ENCODE assay signal across 8 cellular contexts in genomic region chr1:207751790-207752455, GRCh38. TPM values are rescaled to one million over a fixed set of nuclear protein-coding genes. Genes with fewer than 3 reads are reported as not detected.
A peak's percentile ranks its signal among the peaks of the same experiment; 100 is the strongest.
DNase-seq lines count a peak whose midpoint lies in the region; ATAC-seq and TF ChIP-seq lines count a peak whose summit lies in the region.

CD46 (plus strand) TSS chr1:207752054; CDS start chr1:207752213, 159 bp downstream.

- H3K4me3 Mint-ChIP-seq in GM23338 = peak within 1 kb of the TSS; percentile 100
- peak within 1 kb of the TSS; percentile 96 to 100 (median 99) for H3K4me3 Mint-ChIP-seq in naive thymus-derived CD8-positive, alpha-beta T cell

- H3F3A ChIP-seq in DOHH2 (ENCODE audit: control insufficient read depth, insufficient read depth) (peaks cover 9% of the 10 kb centered on the region; the same call in 1 of the 2 replicates), GM23338 (replicated peaks; ENCODE audit: low read depth) (no peaks in the 10 kb centered on the region)

- peak within 1 kb of the TSS; percentile 47 for H3K27ac ChIP-seq in DOHH2 (ENCODE audit: low read depth, low read length)
- peak within 1 kb of the TSS; percentile 96 for H3K27ac ChIP-seq in GM23338 (ENCODE audit: low read depth)
- peak within 1 kb of the TSS; percentile 69 for H3K27ac ChIP-seq in fibroblast of lung (ENCODE audit: insufficient read depth, low read length)

- peaks cover 64% of the 10 kb centered on the region for H3K79me2 ChIP-seq in DOHH2 (ENCODE audit: control insufficient read depth, low read length)
- peaks cover 63% of the 10 kb centered on the region for H3K79me2 ChIP-seq in GM23338 (replicated peaks; ENCODE audit: insufficient read depth)
- H3K79me2 ChIP-seq in fibroblast of lung (ENCODE audit: control insufficient read depth, insufficient read depth, low read length) = peaks cover 44% of the 10 kb centered on the region

- peaks cover 7% of the 10 kb centered on the region for H3K36me3 ChIP-seq in DOHH2 (ENCODE audit: control insufficient read depth, low read length)
- H3K36me3 ChIP-seq in GM23338 (ENCODE audit: insufficient read depth) = no peaks in the 10 kb centered on the region
- H3K36me3 ChIP-seq in fibroblast of lung (ENCODE audit: control insufficient read depth, insufficient read depth, low read length) = no peaks in the 10 kb centered on the region

- H3K27ac Mint-ChIP-seq in GM23338 = peak within 1 kb of the TSS; percentile 99
- peak within 1 kb of the TSS; percentile 96 to 99 (median 98) for H3K27ac Mint-ChIP-seq in naive thymus-derived CD8-positive, alpha-beta T cell

- ATAC-seq in GM23338 = peak; percentile 95
- ATAC-seq in naive thymus-derived CD8-positive, alpha-beta T cell = peak; percentile 94

- peaks cover 75% of the 10 kb centered on the region for H3K4me1 ChIP-seq in DOHH2 (ENCODE audit: control insufficient read depth, low read length)
- H3K4me1 ChIP-seq in GM23338 (ENCODE audit: insufficient read depth) = peaks cover 62% of the 10 kb centered on the region
- peaks cover 6% of the 10 kb centered on the region for H3K4me1 ChIP-seq in fibroblast of lung (ENCODE audit: control insufficient read depth, extremely low read depth, insufficient read depth, low read length)

- peaks cover 52% of the 10 kb centered on the region for H3K4me1 Mint-ChIP-seq in GM23338
- H3K4me1 Mint-ChIP-seq in naive thymus-derived CD8-positive, alpha-beta T cell = peaks cover 44 to 85% (median 84%) of the 10 kb centered on the region in 4 donors

- H3K27me3 Mint-ChIP-seq in GM23338 (ENCODE audit: insufficient read depth, low read depth, poor library complexity) = peaks cover 6% of the 10 kb centered on the region
- H3K27me3 Mint-ChIP-seq in naive thymus-derived CD8-positive, alpha-beta T cell = no peaks in the 10 kb centered on the region

- DNase-seq in GM23338 (ENCODE audit: low spot score) (peak; percentile 98), LHCN-M2 (ENCODE audit: low read depth) (peak; percentile 90), RPMI8226 (peak; percentile 99), fibroblast of lung (ENCODE audit: low read depth in 2 of 2) (peak; percentile 89 to 92)
- DNase-seq in activated T-helper 1 cell treated with anti-CD3 and anti-CD28 coated beads, Interleukin-2, amount 50 U/mL, for 16 hours (ENCODE audit: low read depth in 1 of 2, low spot score in 1 of 2) = peak; percentile 82 to 92
- DNase-seq in naive thymus-derived CD8-positive, alpha-beta T cell = peak; percentile 88 to 96 (median 92)
- peak; percentile 81 to 93 (median 88) for DNase-seq in stimulated activated naive CD4-positive, alpha-beta T cell (lab: John Stamatoyannopoulos, UW)

- H3K4me2 ChIP-seq in DOHH2 (ENCODE audit: low read length) (peak within 1 kb of the TSS; percentile 77), GM23338 (peak within 1 kb of the TSS; percentile 83), fibroblast of lung (ENCODE audit: extremely low read depth, insufficient read depth, low read length) (peak within 1 kb of the TSS; percentile 90)

- H4K20me1 ChIP-seq in DOHH2 (ENCODE audit: control insufficient read depth, insufficient read depth, low read depth, low read length) (peaks cover 15% of the 10 kb centered on the region; the same call in 1 of the 2 replicates), GM23338 (replicated peaks; ENCODE audit: insufficient read depth) (peaks cover 36% of the 10 kb centered on the region), fibroblast of lung (ENCODE audit: control insufficient read depth, extremely low read depth, insufficient read depth, low read length) (peaks cover 5% of the 10 kb centered on the region)

- H2AFZ ChIP-seq in GM23338 (peak within 1 kb of the TSS; percentile 95), fibroblast of lung (ENCODE audit: low read length) (peak within 1 kb of the TSS; percentile 76)

- H3K9me2 ChIP-seq in DOHH2 (replicated peaks; ENCODE audit: control insufficient read depth, low read length) (no peaks in the 10 kb centered on the region), GM23338 (ENCODE audit: insufficient read depth) (no peaks in the 10 kb centered on the region; the same call in 1 of the 2 replicates)

- no peaks in the 10 kb centered on the region for H3K9me3 Mint-ChIP-seq in GM23338
- H3K9me3 Mint-ChIP-seq in naive thymus-derived CD8-positive, alpha-beta T cell = no peaks in the 10 kb centered on the region

- POLR2A ChIA-PET in naive thymus-derived CD8-positive, alpha-beta T cell (lab: Charles Lee) = interaction anchor here (0.6 to 2.7 kb wide), 9 partner anchors 14 to 71 kb away, joined by 3 to 19 read pairs (median 4); no protein-coding TSS in a partner anchor

- TF ChIP-seq CTCF in DOHH2 (IDR thresholded peaks at IDR 0.05; ENCODE audit: low read depth, low read length, poor library complexity, severe bottlenecking) (no peak), GM23338 (conservative IDR thresholded peaks at IDR 0.05; ENCODE audit: low read depth in 2 of 2) (no peak), fibroblast of lung (conservative IDR thresholded peaks at IDR 0.05 in 1 of 2, IDR thresholded peaks at IDR 0.05 in 1 of 2; ENCODE audit: low read depth in 1 of 2, low read length in 2 of 2) (no peak)

- H3K36me3 Mint-ChIP-seq in GM23338 (ENCODE audit: low read depth) = peaks cover 9% of the 10 kb centered on the region; the same call in 2 of the 3 replicates
- peaks cover 0 to 10% (median 0%) of the 10 kb centered on the region in 3 donors for H3K36me3 Mint-ChIP-seq in naive thymus-derived CD8-positive, alpha-beta T cell

- H3K9ac ChIP-seq in fibroblast of lung (ENCODE audit: insufficient read depth, low read length) = peak within 1 kb of the TSS; percentile 63

- H3K27me3 ChIP-seq in DOHH2 (ENCODE audit: control insufficient read depth, low read length) (no peaks in the 10 kb centered on the region), GM23338 (ENCODE audit: insufficient read depth) (no peaks in the 10 kb centered on the region), fibroblast of lung (ENCODE audit: control insufficient read depth, insufficient read depth, low read length) (no peaks in the 10 kb centered on the region)

- H3K9me3 ChIP-seq in DOHH2 (ENCODE audit: control insufficient read depth, insufficient read depth, low read length) = no peaks in the 10 kb centered on the region
- no peaks in the 10 kb centered on the region for H3K9me3 ChIP-seq in fibroblast of lung (ENCODE audit: control insufficient read depth, insufficient read depth, low read depth, low read length)

- H3K4me3 ChIP-seq in DOHH2 (ENCODE audit: low read length) (peak within 1 kb of the TSS; percentile 79), GM23338 (peak within 1 kb of the TSS; percentile 95), fibroblast of lung (replicated peaks in 1 of 4; ENCODE audit: control extremely low read depth in 1 of 4, insufficient read depth in 1 of 4, low read depth in 3 of 4, low read length in 4 of 4) (peak within 1 kb of the TSS; percentile 65 to 91 (median 74))

TF ChIP-seq in GM23338, 12 proteins besides CTCF, POLR2A, EP300 and RAD21:
- TF ChIP-seq CREB1 (CRISPR knock-in tag; IDR thresholded peaks at IDR 0.05; ENCODE audit: low read depth) (peak; percentile 77), POLR2AphosphoS5 (IDR thresholded peaks at IDR 0.05; ENCODE audit: low read depth) (peak; percentile 93), REST (IDR thresholded peaks at IDR 0.05; ENCODE audit: unreplicated experiment) (no peak), ETS1 (IDR thresholded peaks at IDR 0.05) (peak; percentile 61), EZH2 (IDR thresholded peaks at IDR 0.05; ENCODE audit: low read depth, unreplicated experiment) (no peak)

RNA-seq across cellular contexts. Expression of gene CD46, which starts in this region (rescaled TPM):
- 173 and 199 TPM in 2 replicates for total RNA-seq in GM23338 (2014; rRNA removed; shearing (Covaris generic))
- polyA plus RNA-seq in GM23338 (2016; fragmentation: Nextera tagmentation; extraction: Ambion mirVana) (173 and 209 TPM in 2 replicates), fibroblast of lung (113 and 198 TPM in 2 replicates)
- total RNA-seq in LHCN-M2 (2014; rRNA removed) (68.5 and 72.6 TPM in 2 replicates), fibroblast of lung (159 and 294 TPM in 2 replicates)
- 26.2 TPM for polyA plus RNA-seq in LHCN-M2 (2012)
- polyA plus RNA-seq in fibroblast of lung (2012) = 62.2 and 95.5 TPM in 2 replicates
- 14.5 and 14.8 TPM in 2 replicates for polyA minus RNA-seq in fibroblast of lung (ENCODE audit: low replicate concordance)
- 100 to 1,000 TPM; 225 to 234 TPM for total RNA-seq in naive thymus-derived CD8-positive, alpha-beta T cell
- 100 to 1,000 TPM; 112 to 137 (median 123) TPM for polyA plus RNA-seq in naive thymus-derived CD8-positive, alpha-beta T cell

Comparison
In these comparisons a context has a peak if more than half of its experiments do, and no peak if none do; other contexts are left out.
1. Peak in every context shown above with its lines: DNase-seq, ATAC-seq, H3K4me3 ChIP-seq and H3K27ac ChIP-seq.